Comparison of ENCODE assay signal across 13 cellular contexts in the genomic region with DNA sequence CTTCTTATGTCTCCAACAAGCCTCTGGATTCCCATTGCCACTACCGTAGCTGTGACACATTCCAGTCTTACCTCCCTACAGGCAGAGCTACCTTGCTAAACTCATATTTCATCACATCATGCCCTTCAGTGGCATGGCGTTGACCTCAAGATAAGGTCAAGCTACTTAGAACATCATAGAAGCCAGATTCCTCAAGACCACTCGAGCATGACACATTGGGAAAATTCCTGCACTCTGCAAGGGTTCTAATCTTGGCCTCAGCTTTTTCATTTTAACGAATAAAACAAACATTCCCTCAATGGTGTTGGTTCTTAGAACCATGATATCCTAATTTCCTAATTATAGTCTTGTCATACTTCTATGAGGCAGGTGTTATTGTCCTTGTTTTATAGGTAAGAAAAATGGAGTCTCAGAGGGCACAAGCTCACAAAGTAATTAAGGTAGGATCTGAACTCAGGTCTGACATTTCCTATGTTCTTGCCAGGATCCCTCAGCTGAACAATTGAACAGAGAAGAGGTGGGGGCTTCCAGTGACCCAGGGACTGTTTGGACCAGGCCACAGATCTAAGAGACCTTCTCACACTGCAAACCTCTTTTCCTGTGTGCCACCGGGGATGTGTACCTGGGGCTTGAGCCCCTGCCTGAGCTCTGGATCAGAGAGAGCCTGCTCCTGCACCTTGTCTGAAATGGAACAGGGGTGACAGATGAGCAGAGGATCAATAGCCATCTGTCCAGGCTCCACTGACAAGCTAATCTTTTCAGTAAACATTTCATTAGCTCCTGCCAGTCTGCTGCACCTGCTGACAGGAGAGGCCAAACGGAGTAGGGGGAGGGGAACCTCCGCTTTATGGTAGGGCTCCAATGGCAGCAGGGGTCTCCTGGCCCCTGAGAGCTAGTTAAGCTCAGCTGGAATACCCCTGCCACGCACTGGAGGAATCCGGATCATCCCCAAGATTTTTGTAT. TPM values are rescaled to one million over a fixed set of nuclear protein-coding genes. Genes with fewer than 3 reads are reported as not detected.
DNase-seq lines count a peak whose midpoint lies in the region; ATAC-seq and TF ChIP-seq lines count a peak whose summit lies in the region.
"Had no signal": no experiment of that assay in that cellular context is flagged by ENCODE, and none has a peak within 500 bp of the region (broad histone marks: within the 10 kb centered on the region; RNA-seq: fewer than 3 reads in every experiment).

No MANE protein-coding gene starts in this region.

- H3K79me2 ChIP-seq in mesendoderm (ENCODE audit: control insufficient read depth, insufficient read depth, low read length), result no peaks in the 10 kb centered on the region

- no peak overlapping the region for H3K4ac ChIP-seq in mesendoderm (ENCODE audit: low read depth, low read length)

- no peaks in the 10 kb centered on the region for H3K9me3 Mint-ChIP-seq in nephron

- peaks cover 7% of the 10 kb centered on the region for H3K4me1 ChIP-seq in mesendoderm (ENCODE audit: control insufficient read depth, low read depth, low read length)

- peaks cover 13% of the 10 kb centered on the region for H3K27me3 Mint-ChIP-seq in nephron (ENCODE audit: low read depth)

- no peak overlapping the region for H2BK5ac ChIP-seq in mesendoderm (ENCODE audit: low read length)

- WGBS in mesendoderm (ENCODE audit: extremely low coverage, insufficient coverage, low lambda C conversion rate), result no CpG with 5 or more reads among the region's 9 CpGs

- H3K4me2 ChIP-seq in mesendoderm (ENCODE audit: low read length), result no peak overlapping the region

- H3K56ac ChIP-seq in mesendoderm (ENCODE audit: low read length), result no peak overlapping the region

- H2BK120ac ChIP-seq in mesendoderm (ENCODE audit: low read depth, low read length), result no peak overlapping the region

- no peak overlapping the region for H3K23ac ChIP-seq in mesendoderm (ENCODE audit: low read length)

- no peak overlapping the region for H2BK15ac ChIP-seq in mesendoderm (replicated peaks; ENCODE audit: low read depth)

- H4K5ac ChIP-seq in mesendoderm (ENCODE audit: low read length), result no peak overlapping the region

- H3K4me3 ChIP-seq in mesendoderm (ENCODE audit: low read length), result no peak overlapping the region

- peak overlapping the region in 2 of 3 experiments; percentile 2 to 55 for H3K4me3 Mint-ChIP-seq in nephron

- no peaks in the 10 kb centered on the region for H3K36me3 ChIP-seq in mesendoderm (ENCODE audit: control insufficient read depth, insufficient read depth, low read length)

- no peak overlapping the region for H4K8ac ChIP-seq in mesendoderm (ENCODE audit: low read depth, low read length)

- no peaks in the 10 kb centered on the region for H3K36me3 Mint-ChIP-seq in nephron (ENCODE audit: low read depth)

- peaks cover 61% of the 10 kb centered on the region for H3K4me1 Mint-ChIP-seq in nephron

- DNase-seq in ELF-1 (ENCODE audit: low read depth, low spot score) (peak; percentile 62), NCI-H1417 (lab: John Stamatoyannopoulos, UW) (peak in 2 of 3 experiments; percentile 84 to 96), NCI-H82 treated with DMSO at 0.1 percent for 48 hours (lab: John Stamatoyannopoulos, UW; ENCODE audit: unreplicated experiment) (peak; percentile 97), HUDEP-2 (lab: John Stamatoyannopoulos, UW; ENCODE audit: unreplicated experiment in 76 of 76) (no peak), mesendoderm (no peak), GM13976 (ENCODE audit: low spot score) (no peak)
- DNase-seq: activated CD4-positive, alpha-beta T cell treated with anti-CD3 and anti-CD28 coated beads, Interleukin-2, amount 50 U/mL, for 48 hours; activated naive CD4-positive, alpha-beta T cell; C1 segment of cervical spinal cord had no signal

- H3K18ac ChIP-seq in mesendoderm (ENCODE audit: low read length), result no peak overlapping the region

- no peak for ATAC-seq in HG03565 (IDR thresholded peaks at IDR 0.05; ENCODE audit: unreplicated experiment)
- ATAC-seq: Panc1, sciatic nerve had no signal

- peak overlapping the region; percentile 4 to 89 (median 53) for H3K27ac Mint-ChIP-seq in nephron

- in situ Hi-C loops in GM13976 (cut with MboI; ENCODE audit: low sequenced_read_pairs, unreplicated experiment), result no loop called here

- H3K79me1 ChIP-seq in mesendoderm (ENCODE audit: low read length), result no peaks in the 10 kb centered on the region

- no peaks in the 10 kb centered on the region for H3K27me3 ChIP-seq in mesendoderm (ENCODE audit: insufficient read depth, low read length, poor library complexity)

- H2AK5ac ChIP-seq in mesendoderm (ENCODE audit: low read length), result no peak overlapping the region

- no peak for TF ChIP-seq CTCF in nephron (IDR thresholded peaks at IDR 0.05; ENCODE audit: unreplicated experiment in 3 of 3)
- TF ChIP-seq CTCF in GM13976 (IDR thresholded peaks at IDR 0.05; ENCODE audit: borderline replicate concordance, control extremely low read depth, extremely low read depth, insufficient read depth, missing control alignments), result no peak

- no peak overlapping the region for H3K27ac ChIP-seq in mesendoderm (ENCODE audit: low read depth, low read length)

- H3K9ac ChIP-seq in mesendoderm (ENCODE audit: low read length), result no peak overlapping the region

RNA-seq across cellular contexts. Expression of gene ALG2, which starts 49.3 kb away (rescaled TPM):
- 31.2 TPM for polyA plus RNA-seq in mesendoderm (2013, experiment 1 of 2)
- 31.0 TPM for polyA plus RNA-seq in mesendoderm (2013, experiment 2 of 2)

RNA-seq across cellular contexts. Expression of gene SEC61B, which starts 49.7 kb away (rescaled TPM):
- 561 TPM for polyA plus RNA-seq in mesendoderm (2013, experiment 1 of 2)
- polyA plus RNA-seq in mesendoderm (2013, experiment 2 of 2), result 537 TPM

Comparison
In these comparisons a context has a peak if more than half of its experiments do, and no peak if none do; other contexts are left out.
1. DNase-seq: peak in ELF-1 (single experiment), NCI-H1417 (2 of 3) and NCI-H82 treated with DMSO at 0.1 percent for 48 hours (single experiment); none in HUDEP-2 (0 of 76), mesendoderm (single experiment) and GM13976 (single experiment).